Comparison of ENCODE assay signal across 8 cellular contexts in the genomic region with DNA sequence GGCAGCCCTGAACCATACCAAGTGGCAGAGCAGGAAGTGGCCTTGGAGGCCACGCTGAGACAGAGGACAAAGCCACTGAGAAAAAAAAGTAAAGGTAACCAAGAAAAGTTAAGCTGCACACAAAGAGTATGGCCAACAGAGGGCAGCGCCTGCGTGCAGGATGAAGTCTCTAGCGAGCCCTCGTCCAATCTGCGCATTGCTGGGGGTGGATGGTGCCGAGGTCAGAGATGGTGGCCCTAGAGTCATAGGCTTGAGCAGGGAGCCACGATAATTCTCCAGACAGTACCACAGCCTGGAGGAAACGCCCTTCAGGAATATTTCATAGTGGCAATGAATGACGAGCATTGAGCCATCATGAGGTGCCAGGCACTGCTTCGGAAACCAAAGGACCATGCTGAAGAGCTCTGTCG. TPM values are rescaled to one million over a fixed set of nuclear protein-coding genes. Genes with fewer than 3 reads are reported as not detected.
DNase-seq lines count a peak whose midpoint lies in the region; ATAC-seq and TF ChIP-seq lines count a peak whose summit lies in the region.

No MANE protein-coding gene starts in this region.

- peak; percentile 76 for TF ChIP-seq CTCF in fibroblast of villous mesenchyme (IDR thresholded peaks at IDR 0.05; ENCODE audit: insufficient read depth, low read depth, low read length)

- intact Hi-C loops in Right ventricle myocardium inferior (cut with DNase I): no loop called here
- intact Hi-C loops in cardiac septum (cut with DNase I): loop anchor here (5.0 kb wide), 1 partner anchor 164 kb away; no protein-coding TSS in a partner anchor

- H3K4me3 ChIP-seq in fibroblast of villous mesenchyme (ENCODE audit: low read depth, low read length): no peak overlapping the region

- H3K4me3 Mint-ChIP-seq in activated T-cell treated with anti-CD3 and anti-CD28 coated beads, Interleukin-2, amount 50 U/mL, for 4 hours: no peak overlapping the region

- no peaks in the 10 kb centered on the region for H3K27me3 Mint-ChIP-seq in activated T-cell treated with anti-CD3 and anti-CD28 coated beads, Interleukin-2, amount 50 U/mL, for 4 hours (ENCODE audit: low read depth)

- H3K4me1 Mint-ChIP-seq in activated T-cell treated with anti-CD3 and anti-CD28 coated beads, Interleukin-2, amount 50 U/mL, for 4 hours (ENCODE audit: low read depth): peaks cover 11% of the 10 kb centered on the region

- H3K9me3 Mint-ChIP-seq in activated T-cell treated with anti-CD3 and anti-CD28 coated beads, Interleukin-2, amount 50 U/mL, for 4 hours: no peaks in the 10 kb centered on the region

- ATAC-seq in Right ventricle myocardium inferior (peak; percentile 62), HG03139 (IDR thresholded peaks at IDR 0.05; ENCODE audit: unreplicated experiment) (peak; percentile 66), GM19455 (IDR thresholded peaks at IDR 0.05; ENCODE audit: unreplicated experiment) (no peak)
- peak; percentile 84 for ATAC-seq in activated T-cell treated with anti-CD3 and anti-CD28 coated beads, Interleukin-2, amount 50 U/mL, for 4 hours

- peaks cover 11% of the 10 kb centered on the region for H3K36me3 Mint-ChIP-seq in activated T-cell treated with anti-CD3 and anti-CD28 coated beads, Interleukin-2, amount 50 U/mL, for 4 hours (ENCODE audit: insufficient read depth)

- DNase-seq in Right ventricle myocardium inferior (ENCODE audit: missing footprints) (peak; percentile 79), cardiac septum (ENCODE audit: low spot score) (no peak), NCI-H510A treated with DMSO at 0.1 percent for 48 hours (lab: John Stamatoyannopoulos, UW) (peak; percentile 60), fibroblast of villous mesenchyme (ENCODE audit: low read depth) (peak; percentile 29), nucleus accumbens (lab: John Stamatoyannopoulos, UW) (peak in 40 of 56 donors; percentile 29 to 82 (median 60))
- peak; percentile 27 for DNase-seq in activated T-cell treated with anti-CD3 and anti-CD28 coated beads, Interleukin-2, amount 50 U/mL, for 4 hours

RNA-seq across cellular contexts. Expression of gene ATP6V0E2, which starts 9.7 kb away (rescaled TPM):
- total RNA-seq in Right ventricle myocardium inferior (125 TPM), cardiac septum (80.2 TPM), fibroblast of villous mesenchyme (11.2 and 13.9 TPM in 2 replicates)
- 10 to 100 TPM; 36.8 to 43.2 (median 42.5) TPM for total RNA-seq in activated T-cell treated with anti-CD3 and anti-CD28 coated beads, Interleukin-2, amount 50 U/mL, for 4 hours

RNA-seq across cellular contexts. Expression of gene ZNF862, which starts 45.3 kb away (rescaled TPM):
- total RNA-seq in Right ventricle myocardium inferior (10.1 TPM), cardiac septum (12.8 TPM), fibroblast of villous mesenchyme (7.4 and 8.2 TPM in 2 replicates)
- 1 to 10 TPM; 5.4 to 9.4 (median 7.4) TPM for total RNA-seq in activated T-cell treated with anti-CD3 and anti-CD28 coated beads, Interleukin-2, amount 50 U/mL, for 4 hours
